ENCODE assay signal across 1 cellular context in the genomic region with DNA sequence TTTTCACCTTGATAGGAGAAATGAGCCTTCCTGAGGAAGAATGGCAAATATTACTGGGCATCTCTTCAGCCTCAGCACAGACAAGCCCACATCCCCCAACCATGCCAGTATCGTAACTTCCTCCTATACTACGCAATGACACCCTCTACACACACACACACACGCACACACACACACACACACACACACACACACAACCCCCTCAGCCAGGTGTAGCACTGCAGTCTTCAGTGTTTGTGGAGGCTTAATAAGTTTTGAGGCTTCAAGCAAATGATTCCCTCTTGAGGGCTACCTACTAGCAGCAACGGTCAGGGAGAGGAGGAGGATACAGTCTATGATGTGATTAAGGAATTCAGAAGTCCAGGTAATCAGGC.
TF ChIP-seq lines count a peak whose summit lies in the region.

No MANE protein-coding gene starts in this region.

TF ChIP-seq in GM12878, 131 proteins besides CTCF, POLR2A, EP300 and RAD21 (continued from another document):
- TF ChIP-seq, protein P1, sequence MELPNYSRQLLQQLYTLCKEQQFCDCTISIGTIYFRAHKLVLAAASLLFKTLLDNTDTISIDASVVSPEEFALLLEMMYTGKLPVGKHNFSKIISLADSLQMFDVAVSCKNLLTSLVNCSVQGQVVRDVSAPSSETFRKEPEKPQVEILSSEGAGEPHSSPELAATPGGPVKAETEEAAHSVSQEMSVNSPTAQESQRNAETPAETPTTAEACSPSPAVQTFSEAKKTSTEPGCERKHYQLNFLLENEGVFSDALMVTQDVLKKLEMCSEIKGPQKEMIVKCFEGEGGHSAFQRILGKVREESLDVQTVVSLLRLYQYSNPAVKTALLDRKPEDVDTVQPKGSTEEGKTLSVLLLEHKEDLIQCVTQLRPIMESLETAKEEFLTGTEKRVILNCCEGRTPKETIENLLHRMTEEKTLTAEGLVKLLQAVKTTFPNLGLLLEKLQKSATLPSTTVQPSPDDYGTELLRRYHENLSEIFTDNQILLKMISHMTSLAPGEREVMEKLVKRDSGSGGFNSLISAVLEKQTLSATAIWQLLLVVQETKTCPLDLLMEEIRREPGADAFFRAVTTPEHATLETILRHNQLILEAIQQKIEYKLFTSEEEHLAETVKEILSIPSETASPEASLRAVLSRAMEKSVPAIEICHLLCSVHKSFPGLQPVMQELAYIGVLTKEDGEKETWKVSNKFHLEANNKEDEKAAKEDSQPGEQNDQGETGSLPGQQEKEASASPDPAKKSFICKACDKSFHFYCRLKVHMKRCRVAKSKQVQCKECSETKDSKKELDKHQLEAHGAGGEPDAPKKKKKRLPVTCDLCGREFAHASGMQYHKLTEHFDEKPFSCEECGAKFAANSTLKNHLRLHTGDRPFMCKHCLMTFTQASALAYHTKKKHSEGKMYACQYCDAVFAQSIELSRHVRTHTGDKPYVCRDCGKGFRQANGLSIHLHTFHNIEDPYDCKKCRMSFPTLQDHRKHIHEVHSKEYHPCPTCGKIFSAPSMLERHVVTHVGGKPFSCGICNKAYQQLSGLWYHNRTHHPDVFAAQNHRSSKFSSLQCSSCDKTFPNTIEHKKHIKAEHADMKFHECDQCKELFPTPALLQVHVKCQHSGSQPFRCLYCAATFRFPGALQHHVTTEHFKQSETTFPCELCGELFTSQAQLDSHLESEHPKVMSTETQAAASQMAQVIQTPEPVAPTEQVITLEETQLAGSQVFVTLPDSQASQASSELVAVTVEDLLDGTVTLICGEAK (IDR thresholded peaks at IDR 0.05; ENCODE audit: borderline replicate concordance): peak; percentile 37; the same call in 1 of the 2 replicates
- TF ChIP-seq NR2F1 (conservative IDR thresholded peaks at IDR 0.05): no peak
